In genomic region chr11:102495161-102496042, GRCh38 we compare ENCODE assay signal across 1 cellular context.
TF ChIP-seq lines count a peak whose summit lies in the region.

No MANE protein-coding gene starts in this region.

TF ChIP-seq in K562, 482 proteins besides CTCF, POLR2A, EP300 and RAD21 (continued from another document and continues in another):
- TF ChIP-seq ZNF592 (IDR thresholded peaks at IDR 0.05) (no peak), ZNF324 (CRISPR knock-in tag; IDR thresholded peaks at IDR 0.05) (no peak), ZFP36 (IDR thresholded peaks at IDR 0.05; ENCODE audit: low read depth, low read length, partially characterized antibody) (peak; percentile 66), SMAD4 (CRISPR knock-in tag; conservative IDR thresholded peaks at IDR 0.05) (no peak), ATF3 (IDR thresholded peaks at IDR 0.05) (0 out of 2 replicates have a peak, but pooled peaks have one; percentile 29), ATF3 (CRISPR knock-in tag; conservative IDR thresholded peaks at IDR 0.05) (no peak), ZFP91 (CRISPR knock-in tag; IDR thresholded peaks at IDR 0.05) (no peak), SMARCE1 (IDR thresholded peaks at IDR 0.05) (no peak), ARID2 (IDR thresholded peaks at IDR 0.05) (peak; percentile 78), RB1 (IDR thresholded peaks at IDR 0.05; ENCODE audit: low read depth) (0 out of 2 replicates have a peak, but pooled peaks have one; percentile 9), DMBX1 (CRISPR knock-in tag; IDR thresholded peaks at IDR 0.05; ENCODE audit: borderline replicate concordance) (no peak), PATZ1 (CRISPR knock-in tag; IDR thresholded peaks at IDR 0.05; ENCODE audit: borderline replicate concordance) (no peak), ELF2 (CRISPR knock-in tag; IDR thresholded peaks at IDR 0.05) (no peak), ASH1L (IDR thresholded peaks at IDR 0.05; ENCODE audit: borderline replicate concordance, low read depth, partially characterized antibody) (no peak), KDM2B (CRISPR knock-in tag; IDR thresholded peaks at IDR 0.05) (no peak), TRIM24 (IDR thresholded peaks at IDR 0.05) (no peak), SUPT5H (IDR thresholded peaks at IDR 0.05) (no peak), MLX (CRISPR knock-in tag; conservative IDR thresholded peaks at IDR 0.05) (no peak), ZNF586 (CRISPR knock-in tag; conservative IDR thresholded peaks at IDR 0.05) (no peak), SPI1 (IDR thresholded peaks at IDR 0.05; ENCODE audit: borderline replicate concordance, low read depth, low read length) (no peak), ZNF174 (CRISPR knock-in tag; IDR thresholded peaks at IDR 0.05) (no peak), ZNF584 (CRISPR knock-in tag; IDR thresholded peaks at IDR 0.05; ENCODE audit: low read depth) (no peak), NEUROD1 (IDR thresholded peaks at IDR 0.05; ENCODE audit: borderline replicate concordance, low read depth, low read length, partially characterized antibody) (no peak), CBX5 (IDR thresholded peaks at IDR 0.05; ENCODE audit: borderline replicate concordance, low read depth) (no peak), ZEB2 (IDR thresholded peaks at IDR 0.05) (no peak), TEAD2 (tag; IDR thresholded peaks at IDR 0.05) (0 out of 2 replicates have a peak, but pooled peaks have one; percentile 36), ZNF384 (IDR thresholded peaks at IDR 0.05; ENCODE audit: low read depth, low read length) (no peak), LCOR (CRISPR knock-in tag; IDR thresholded peaks at IDR 0.05) (no peak), FOXP1 (CRISPR knock-in tag; IDR thresholded peaks at IDR 0.05) (no peak), POLR2AphosphoS5 (IDR thresholded peaks at IDR 0.05; ENCODE audit: control insufficient read depth, insufficient read depth, low read depth, low read length) (no peak), GMEB1 (CRISPR knock-in tag; IDR thresholded peaks at IDR 0.05) (no peak), E2F4 (CRISPR knock-in tag; IDR thresholded peaks at IDR 0.05; ENCODE audit: low read depth) (no peak), SOX6 (IDR thresholded peaks at IDR 0.05) (no peak), BCOR (IDR thresholded peaks at IDR 0.05) (no peak), HDAC8 (tag; IDR thresholded peaks at IDR 0.05) (no peak), KLF16 (IDR thresholded peaks at IDR 0.05) (peak; percentile 44; the same call in 1 of the 2 replicates), TRIM28 (IDR thresholded peaks at IDR 0.05) (no peak), MCM5 (IDR thresholded peaks at IDR 0.05; ENCODE audit: low read depth) (no peak), KLF6 (CRISPR knock-in tag; IDR thresholded peaks at IDR 0.05; ENCODE audit: borderline replicate concordance) (no peak), ZNF124 (CRISPR knock-in tag; IDR thresholded peaks at IDR 0.05) (no peak), ZNF511 (CRISPR knock-in tag; IDR thresholded peaks at IDR 0.05) (no peak), SAP30 (IDR thresholded peaks at IDR 0.05; ENCODE audit: borderline replicate concordance, insufficient read depth, low read depth, low read length, poor library complexity, severe bottlenecking) (no peak), SFPQ (IDR thresholded peaks at IDR 0.05; ENCODE audit: low read depth, low read length) (no peak), ZNF512 (tag; IDR thresholded peaks at IDR 0.05) (no peak), RHOXF2B (CRISPR knock-in tag; conservative IDR thresholded peaks at IDR 0.05) (no peak), ZNF3 (CRISPR knock-in tag; IDR thresholded peaks at IDR 0.05) (no peak), DLX4 (CRISPR knock-in tag; IDR thresholded peaks at IDR 0.05) (no peak), RNF2 (IDR thresholded peaks at IDR 0.05) (no peak), CC2D1A (IDR thresholded peaks at IDR 0.05) (peak; percentile 53), NR2C2 (CRISPR knock-in tag; IDR thresholded peaks at IDR 0.05) (no peak), NR2C2 (tag; IDR thresholded peaks at IDR 0.05) (no peak), MAFK (IDR thresholded peaks at IDR 0.05; ENCODE audit: low read length) (no peak), TEAD4 (IDR thresholded peaks at IDR 0.05; ENCODE audit: low read length) (peak; percentile 49; the same call in 1 of the 2 replicates), TEAD4 (CRISPR knock-in tag; IDR thresholded peaks at IDR 0.05; ENCODE audit: borderline replicate concordance) (no peak), FOXM1 (IDR thresholded peaks at IDR 0.05; ENCODE audit: low read depth) (no peak), FOXM1 (CRISPR knock-in tag; IDR thresholded peaks at IDR 0.05; ENCODE audit: low read depth) (no peak), PRPF4 (IDR thresholded peaks at IDR 0.05; ENCODE audit: insufficient read depth, low read depth, low read length, poor library complexity, severe bottlenecking) (no peak), TCFL5 (CRISPR knock-in tag; conservative IDR thresholded peaks at IDR 0.05) (no peak)
